In the genomic region with DNA sequence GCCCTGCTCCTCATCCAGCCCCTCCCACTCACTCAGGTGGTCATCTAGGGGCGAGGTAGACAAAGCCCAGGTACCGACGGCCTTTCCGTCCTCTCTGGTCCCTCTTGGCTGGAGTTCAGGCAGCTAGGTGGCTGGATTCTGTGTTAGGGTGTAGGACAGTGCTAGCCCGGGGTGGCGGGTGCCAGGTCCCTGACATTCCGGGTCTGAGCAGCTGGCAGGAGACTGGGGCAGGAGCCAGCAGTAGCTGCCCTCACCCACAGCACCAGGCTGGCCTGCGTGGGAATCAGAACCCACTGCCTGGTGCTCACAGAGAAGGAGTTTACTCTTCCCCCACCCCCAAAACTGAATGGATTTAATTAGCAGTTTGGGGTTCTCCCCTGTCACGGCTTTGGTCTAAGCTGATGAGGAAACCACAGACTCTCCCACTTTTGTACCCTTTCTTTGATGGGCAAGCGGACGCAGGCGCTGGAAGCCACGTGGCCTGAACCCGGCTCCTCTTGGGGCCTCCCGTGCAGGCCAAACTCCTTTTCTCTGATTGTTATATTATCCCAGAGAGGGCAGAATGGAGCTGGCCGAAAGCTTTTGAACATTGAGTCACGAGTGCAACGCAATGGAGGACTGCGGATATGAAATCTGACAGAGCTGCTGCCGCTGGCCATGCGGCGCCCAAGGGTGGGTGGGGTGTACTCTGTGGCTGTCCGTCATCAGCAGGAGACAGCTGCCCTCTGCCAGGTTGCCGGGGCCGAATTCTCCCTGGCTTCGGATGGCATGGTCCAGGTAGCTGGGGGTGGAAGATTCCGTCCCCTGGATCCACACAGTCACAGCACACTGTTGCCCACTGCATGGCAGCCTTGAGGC, we compare ENCODE assay signal across 1 cellular context.
A peak's percentile ranks its signal among the peaks of the same experiment; 100 is the strongest.
TF ChIP-seq lines count a peak whose summit lies in the region.

No MANE protein-coding gene starts in this region.

TF ChIP-seq in GM12878, 131 proteins besides CTCF, POLR2A, EP300 and RAD21:
- TF ChIP-seq ESRRA (IDR thresholded peaks at IDR 0.05; ENCODE audit: low read length) (no peak), ZNF207 (IDR thresholded peaks at IDR 0.05; ENCODE audit: borderline replicate concordance) (no peak), IKZF2 (IDR thresholded peaks at IDR 0.05) (no peak), BACH1 (IDR thresholded peaks at IDR 0.05; ENCODE audit: borderline replicate concordance) (no peak), CEBPB (IDR thresholded peaks at IDR 0.05; ENCODE audit: borderline replicate concordance in 1 of 2, low read depth in 2 of 2, low read length in 2 of 2) (no peak), HDAC2 (IDR thresholded peaks at IDR 0.05) (no peak), KLF5 (IDR thresholded peaks at IDR 0.05; ENCODE audit: partially characterized antibody) (no peak), MTA2 (IDR thresholded peaks at IDR 0.05; ENCODE audit: low read depth) (peak; percentile 42; the same call in 1 of the 2 replicates), SMARCA5 (IDR thresholded peaks at IDR 0.05) (no peak)
- TF ChIP-seq, protein P1, sequence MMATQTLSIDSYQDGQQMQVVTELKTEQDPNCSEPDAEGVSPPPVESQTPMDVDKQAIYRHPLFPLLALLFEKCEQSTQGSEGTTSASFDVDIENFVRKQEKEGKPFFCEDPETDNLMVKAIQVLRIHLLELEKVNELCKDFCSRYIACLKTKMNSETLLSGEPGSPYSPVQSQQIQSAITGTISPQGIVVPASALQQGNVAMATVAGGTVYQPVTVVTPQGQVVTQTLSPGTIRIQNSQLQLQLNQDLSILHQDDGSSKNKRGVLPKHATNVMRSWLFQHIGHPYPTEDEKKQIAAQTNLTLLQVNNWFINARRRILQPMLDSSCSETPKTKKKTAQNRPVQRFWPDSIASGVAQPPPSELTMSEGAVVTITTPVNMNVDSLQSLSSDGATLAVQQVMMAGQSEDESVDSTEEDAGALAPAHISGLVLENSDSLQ (IDR thresholded peaks at IDR 0.05), result peak; percentile 29; the same call in 1 of the 2 replicates
- TF ChIP-seq, protein P2, sequence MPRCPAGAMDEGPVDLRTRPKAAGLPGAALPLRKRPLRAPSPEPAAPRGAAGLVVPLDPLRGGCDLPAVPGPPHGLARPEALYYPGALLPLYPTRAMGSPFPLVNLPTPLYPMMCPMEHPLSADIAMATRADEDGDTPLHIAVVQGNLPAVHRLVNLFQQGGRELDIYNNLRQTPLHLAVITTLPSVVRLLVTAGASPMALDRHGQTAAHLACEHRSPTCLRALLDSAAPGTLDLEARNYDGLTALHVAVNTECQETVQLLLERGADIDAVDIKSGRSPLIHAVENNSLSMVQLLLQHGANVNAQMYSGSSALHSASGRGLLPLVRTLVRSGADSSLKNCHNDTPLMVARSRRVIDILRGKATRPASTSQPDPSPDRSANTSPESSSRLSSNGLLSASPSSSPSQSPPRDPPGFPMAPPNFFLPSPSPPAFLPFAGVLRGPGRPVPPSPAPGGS (IDR thresholded peaks at IDR 0.05; ENCODE audit: borderline replicate concordance, insufficient read depth, low read depth, low read length, poor library complexity, severe bottlenecking), result no peak
- TF ChIP-seq, protein P3, sequence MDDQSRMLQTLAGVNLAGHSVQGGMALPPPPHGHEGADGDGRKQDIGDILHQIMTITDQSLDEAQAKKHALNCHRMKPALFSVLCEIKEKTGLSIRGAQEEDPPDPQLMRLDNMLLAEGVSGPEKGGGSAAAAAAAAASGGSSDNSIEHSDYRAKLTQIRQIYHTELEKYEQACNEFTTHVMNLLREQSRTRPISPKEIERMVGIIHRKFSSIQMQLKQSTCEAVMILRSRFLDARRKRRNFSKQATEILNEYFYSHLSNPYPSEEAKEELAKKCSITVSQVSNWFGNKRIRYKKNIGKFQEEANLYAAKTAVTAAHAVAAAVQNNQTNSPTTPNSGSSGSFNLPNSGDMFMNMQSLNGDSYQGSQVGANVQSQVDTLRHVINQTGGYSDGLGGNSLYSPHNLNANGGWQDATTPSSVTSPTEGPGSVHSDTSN (IDR thresholded peaks at IDR 0.05; ENCODE audit: insufficient replicate concordance, low read depth, low read length), result no peak
- TF ChIP-seq, protein P4, sequence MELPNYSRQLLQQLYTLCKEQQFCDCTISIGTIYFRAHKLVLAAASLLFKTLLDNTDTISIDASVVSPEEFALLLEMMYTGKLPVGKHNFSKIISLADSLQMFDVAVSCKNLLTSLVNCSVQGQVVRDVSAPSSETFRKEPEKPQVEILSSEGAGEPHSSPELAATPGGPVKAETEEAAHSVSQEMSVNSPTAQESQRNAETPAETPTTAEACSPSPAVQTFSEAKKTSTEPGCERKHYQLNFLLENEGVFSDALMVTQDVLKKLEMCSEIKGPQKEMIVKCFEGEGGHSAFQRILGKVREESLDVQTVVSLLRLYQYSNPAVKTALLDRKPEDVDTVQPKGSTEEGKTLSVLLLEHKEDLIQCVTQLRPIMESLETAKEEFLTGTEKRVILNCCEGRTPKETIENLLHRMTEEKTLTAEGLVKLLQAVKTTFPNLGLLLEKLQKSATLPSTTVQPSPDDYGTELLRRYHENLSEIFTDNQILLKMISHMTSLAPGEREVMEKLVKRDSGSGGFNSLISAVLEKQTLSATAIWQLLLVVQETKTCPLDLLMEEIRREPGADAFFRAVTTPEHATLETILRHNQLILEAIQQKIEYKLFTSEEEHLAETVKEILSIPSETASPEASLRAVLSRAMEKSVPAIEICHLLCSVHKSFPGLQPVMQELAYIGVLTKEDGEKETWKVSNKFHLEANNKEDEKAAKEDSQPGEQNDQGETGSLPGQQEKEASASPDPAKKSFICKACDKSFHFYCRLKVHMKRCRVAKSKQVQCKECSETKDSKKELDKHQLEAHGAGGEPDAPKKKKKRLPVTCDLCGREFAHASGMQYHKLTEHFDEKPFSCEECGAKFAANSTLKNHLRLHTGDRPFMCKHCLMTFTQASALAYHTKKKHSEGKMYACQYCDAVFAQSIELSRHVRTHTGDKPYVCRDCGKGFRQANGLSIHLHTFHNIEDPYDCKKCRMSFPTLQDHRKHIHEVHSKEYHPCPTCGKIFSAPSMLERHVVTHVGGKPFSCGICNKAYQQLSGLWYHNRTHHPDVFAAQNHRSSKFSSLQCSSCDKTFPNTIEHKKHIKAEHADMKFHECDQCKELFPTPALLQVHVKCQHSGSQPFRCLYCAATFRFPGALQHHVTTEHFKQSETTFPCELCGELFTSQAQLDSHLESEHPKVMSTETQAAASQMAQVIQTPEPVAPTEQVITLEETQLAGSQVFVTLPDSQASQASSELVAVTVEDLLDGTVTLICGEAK (IDR thresholded peaks at IDR 0.05; ENCODE audit: borderline replicate concordance), result no peak
- TF ChIP-seq, protein P5, sequence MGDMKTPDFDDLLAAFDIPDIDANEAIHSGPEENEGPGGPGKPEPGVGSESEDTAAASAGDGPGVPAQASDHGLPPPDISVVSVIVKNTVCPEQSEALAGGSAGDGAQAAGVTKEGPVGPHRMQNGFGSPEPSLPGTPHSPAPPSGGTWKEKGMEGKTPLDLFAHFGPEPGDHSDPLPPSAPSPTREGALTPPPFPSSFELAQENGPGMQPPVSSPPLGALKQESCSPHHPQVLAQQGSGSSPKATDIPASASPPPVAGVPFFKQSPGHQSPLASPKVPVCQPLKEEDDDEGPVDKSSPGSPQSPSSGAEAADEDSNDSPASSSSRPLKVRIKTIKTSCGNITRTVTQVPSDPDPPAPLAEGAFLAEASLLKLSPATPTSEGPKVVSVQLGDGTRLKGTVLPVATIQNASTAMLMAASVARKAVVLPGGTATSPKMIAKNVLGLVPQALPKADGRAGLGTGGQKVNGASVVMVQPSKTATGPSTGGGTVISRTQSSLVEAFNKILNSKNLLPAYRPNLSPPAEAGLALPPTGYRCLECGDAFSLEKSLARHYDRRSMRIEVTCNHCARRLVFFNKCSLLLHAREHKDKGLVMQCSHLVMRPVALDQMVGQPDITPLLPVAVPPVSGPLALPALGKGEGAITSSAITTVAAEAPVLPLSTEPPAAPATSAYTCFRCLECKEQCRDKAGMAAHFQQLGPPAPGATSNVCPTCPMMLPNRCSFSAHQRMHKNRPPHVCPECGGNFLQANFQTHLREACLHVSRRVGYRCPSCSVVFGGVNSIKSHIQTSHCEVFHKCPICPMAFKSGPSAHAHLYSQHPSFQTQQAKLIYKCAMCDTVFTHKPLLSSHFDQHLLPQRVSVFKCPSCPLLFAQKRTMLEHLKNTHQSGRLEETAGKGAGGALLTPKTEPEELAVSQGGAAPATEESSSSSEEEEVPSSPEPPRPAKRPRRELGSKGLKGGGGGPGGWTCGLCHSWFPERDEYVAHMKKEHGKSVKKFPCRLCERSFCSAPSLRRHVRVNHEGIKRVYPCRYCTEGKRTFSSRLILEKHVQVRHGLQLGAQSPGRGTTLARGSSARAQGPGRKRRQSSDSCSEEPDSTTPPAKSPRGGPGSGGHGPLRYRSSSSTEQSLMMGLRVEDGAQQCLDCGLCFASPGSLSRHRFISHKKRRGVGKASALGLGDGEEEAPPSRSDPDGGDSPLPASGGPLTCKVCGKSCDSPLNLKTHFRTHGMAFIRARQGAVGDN (IDR thresholded peaks at IDR 0.05), result peak; percentile 60; the same call in 1 of the 2 replicates
- TF ChIP-seq, protein P6, sequence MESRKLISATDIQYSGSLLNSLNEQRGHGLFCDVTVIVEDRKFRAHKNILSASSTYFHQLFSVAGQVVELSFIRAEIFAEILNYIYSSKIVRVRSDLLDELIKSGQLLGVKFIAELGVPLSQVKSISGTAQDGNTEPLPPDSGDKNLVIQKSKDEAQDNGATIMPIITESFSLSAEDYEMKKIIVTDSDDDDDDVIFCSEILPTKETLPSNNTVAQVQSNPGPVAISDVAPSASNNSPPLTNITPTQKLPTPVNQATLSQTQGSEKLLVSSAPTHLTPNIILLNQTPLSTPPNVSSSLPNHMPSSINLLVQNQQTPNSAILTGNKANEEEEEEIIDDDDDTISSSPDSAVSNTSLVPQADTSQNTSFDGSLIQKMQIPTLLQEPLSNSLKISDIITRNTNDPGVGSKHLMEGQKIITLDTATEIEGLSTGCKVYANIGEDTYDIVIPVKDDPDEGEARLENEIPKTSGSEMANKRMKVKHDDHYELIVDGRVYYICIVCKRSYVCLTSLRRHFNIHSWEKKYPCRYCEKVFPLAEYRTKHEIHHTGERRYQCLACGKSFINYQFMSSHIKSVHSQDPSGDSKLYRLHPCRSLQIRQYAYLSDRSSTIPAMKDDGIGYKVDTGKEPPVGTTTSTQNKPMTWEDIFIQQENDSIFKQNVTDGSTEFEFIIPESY (IDR thresholded peaks at IDR 0.05), result peak; percentile 83
